ENCODE assay signal across 8 cellular contexts in genomic region chr1:205680073-205680851, GRCh38. TPM values are rescaled to one million over a fixed set of nuclear protein-coding genes. Genes with fewer than 3 reads are reported as not detected.
DNase-seq lines count a peak whose midpoint lies in the region; ATAC-seq lines count a peak whose summit lies in the region.

SLC45A3 (minus strand) TSS chr1:205680509; CDS start chr1:205664656, 15,853 bp downstream.

- no peaks in the 10 kb centered on the region for H3K27me3 Mint-ChIP-seq in IgD-negative memory B cell
- no peaks in the 10 kb centered on the region for H3K27me3 Mint-ChIP-seq in stimulated activated naive B cell treated with anti-CD40 and anti-IgM and Interleukin-4, amounts not matched to agents 10 μg/mL and 1 μg/mL and 100 μg/mL, for 72 hours

- H3K9me3 ChIP-seq in effector memory CD4-positive, alpha-beta T cell (ENCODE audit: control insufficient read depth, low read length): no peaks in the 10 kb centered on the region
- no peaks in the 10 kb centered on the region for H3K9me3 ChIP-seq in mononuclear cell (ENCODE audit: low read depth, low read length)

- H3K36me3 Mint-ChIP-seq in IgD-negative memory B cell: no peaks in the 10 kb centered on the region
- H3K36me3 Mint-ChIP-seq in stimulated activated naive B cell treated with anti-CD40 and anti-IgM and Interleukin-4, amounts not matched to agents 10 μg/mL and 1 μg/mL and 100 μg/mL, for 72 hours: peaks cover 0 to 2% of the 10 kb centered on the region in 2 donors

- H3K4me1 Mint-ChIP-seq in IgD-negative memory B cell: peaks cover 11 to 25% (median 17%) of the 10 kb centered on the region in 3 donors
- H3K4me1 Mint-ChIP-seq in stimulated activated naive B cell treated with anti-CD40 and anti-IgM and Interleukin-4, amounts not matched to agents 10 μg/mL and 1 μg/mL and 100 μg/mL, for 72 hours: peaks cover 35 to 55% of the 10 kb centered on the region in 2 donors

- H3K9me3 Mint-ChIP-seq in IgD-negative memory B cell: no peaks in the 10 kb centered on the region
- H3K9me3 Mint-ChIP-seq in stimulated activated naive B cell treated with anti-CD40 and anti-IgM and Interleukin-4, amounts not matched to agents 10 μg/mL and 1 μg/mL and 100 μg/mL, for 72 hours: no peaks in the 10 kb centered on the region

- peak; percentile 80 to 81 for ATAC-seq in stimulated activated naive B cell treated with anti-CD40 and anti-IgM and Interleukin-4, amounts not matched to agents 10 μg/mL and 1 μg/mL and 100 μg/mL, for 72 hours (replicated peaks)
- ATAC-seq in GM21528 (IDR thresholded peaks at IDR 0.05; ENCODE audit: low FRiP score, unreplicated experiment): no peak

- H3K36me3 ChIP-seq in effector memory CD4-positive, alpha-beta T cell (ENCODE audit: control insufficient read depth, insufficient read depth, low read length): no peaks in the 10 kb centered on the region

- H3K4me1 ChIP-seq in effector memory CD4-positive, alpha-beta T cell (ENCODE audit: control insufficient read depth, insufficient read depth, low read length, poor library complexity, severe bottlenecking): peaks cover 10% of the 10 kb centered on the region
- H3K4me1 ChIP-seq in mononuclear cell (ENCODE audit: insufficient read depth, low read length): peaks cover 22% of the 10 kb centered on the region

- H3K27me3 ChIP-seq in effector memory CD4-positive, alpha-beta T cell (replicated peaks; ENCODE audit: control insufficient read depth, insufficient read depth, low read length, poor library complexity, severe bottlenecking): no peaks in the 10 kb centered on the region
- H3K27me3 ChIP-seq in mononuclear cell (ENCODE audit: insufficient read depth, low read length): peaks cover 11% of the 10 kb centered on the region

- H3K27ac Mint-ChIP-seq in IgD-negative memory B cell: peak within 1 kb of the TSS; percentile 67 to 74 (median 71)
- H3K27ac Mint-ChIP-seq in stimulated activated naive B cell treated with anti-CD40 and anti-IgM and Interleukin-4, amounts not matched to agents 10 μg/mL and 1 μg/mL and 100 μg/mL, for 72 hours: peak within 1 kb of the TSS; percentile 88

- DNase-seq in G401 (ENCODE audit: low spot score) (peak; percentile 32), foreskin melanocyte (no peak)
- peak; percentile 39 for DNase-seq in activated CD4-positive, alpha-beta T cell treated with anti-CD3 and anti-CD28 coated beads for 48 hours
- no peak for DNase-seq in effector memory CD4-positive, alpha-beta T cell
- no peak for DNase-seq in stimulated activated naive B cell treated with anti-CD40 and anti-IgM and Interleukin-4, amounts not matched to agents 10 μg/mL and 1 μg/mL and 100 μg/mL, for 72 hours

- in situ Hi-C loops in G401 (cut with HindIII; ENCODE audit: low sequenced_read_pairs): no loop called here

- peak within 1 kb of the TSS; percentile 87 to 92 (median 92) for H3K4me3 Mint-ChIP-seq in IgD-negative memory B cell
- peak within 1 kb of the TSS; percentile 79 to 88 for H3K4me3 Mint-ChIP-seq in stimulated activated naive B cell treated with anti-CD40 and anti-IgM and Interleukin-4, amounts not matched to agents 10 μg/mL and 1 μg/mL and 100 μg/mL, for 72 hours

- no peak within 1 kb of the TSS for H3K27ac ChIP-seq in effector memory CD4-positive, alpha-beta T cell (ENCODE audit: insufficient read depth, low read length, poor library complexity, severe bottlenecking)

- H3K4me3 ChIP-seq in effector memory CD4-positive, alpha-beta T cell (ENCODE audit: insufficient read depth, low read depth, low read length, poor library complexity, severe bottlenecking): peak within 1 kb of the TSS; percentile 67
- H3K4me3 ChIP-seq in mononuclear cell (ENCODE audit: low read length): peak within 1 kb of the TSS; percentile 39

RNA-seq across cellular contexts. Expression of gene SLC45A3, which starts in this region (rescaled TPM):
- total RNA-seq in G401 (2014; rRNA removed; shearing (Covaris generic)): 4.4 and 5.4 TPM in 2 replicates
- 1.9 TPM for polyA plus RNA-seq in IgD-negative memory B cell
- total RNA-seq in mononuclear cell: 2.0 TPM

Comparison
In these comparisons a context has a peak if more than half of its experiments do, and no peak if none do; other contexts are left out.
1. DNase-seq: peak in G401 (single experiment) and activated CD4-positive, alpha-beta T cell treated with anti-CD3 and anti-CD28 coated beads for 48 hours (single experiment); none in effector memory CD4-positive, alpha-beta T cell (0 of 3), stimulated activated naive B cell treated with anti-CD40 and anti-IgM and Interleukin-4, amounts not matched to agents 10 μg/mL and 1 μg/mL and 100 μg/mL, for 72 hours (single experiment) and foreskin melanocyte (single experiment).